34 cellular contexts compared by ENCODE assay signal in genomic region chr5:22341406-22341805, GRCh38.
"Had no signal": no experiment of that assay in that cellular context is flagged by ENCODE, and none has a peak within 500 bp of the region (broad histone marks: within the 10 kb centered on the region; RNA-seq: fewer than 3 reads in every experiment).

No MANE protein-coding gene starts in this region.

- H3K36me3 ChIP-seq: MG63 had no signal

- H3K4me3 ChIP-seq: MG63 had no signal

- H3K27me3 ChIP-seq: MG63 had no signal

- H3K27ac ChIP-seq: KMS-11 had no signal

- DNase-seq: Karpas-422, Kasumi-1, KG1, MG63, MM.1S, MV-4-11, NCI-H1048, NCI-H1092, NCI-H1092 treated with DMSO at 0.1 percent for 48 hours, NCI-H1105, NCI-H1105 treated with DMSO at 0.1 percent for 48 hours, NCI-H1417, NCI-H1417 treated with DMSO at 0.1 percent for 48 hours, NCI-H1436, NCI-H1436 treated with DMSO at 0.1 percent for 48 hours, NCI-H146, NCI-H1694, NCI-H1694 treated with DMSO at 0.1 percent for 48 hours, NCI-H187, NCI-H187 treated with DMSO at 0.1 percent for 48 hours, NCI-H1930, NCI-H2029, NCI-H2029 treated with DMSO at 0.1 percent for 48 hours, NCI-H2081, NCI-H2081 treated with DMSO at 0.1 percent for 48 hours, NCI-H2107, NCI-H2171, NCI-H2171 treated with DMSO at 0.1 percent for 48 hours, NCI-H2227 treated with DMSO at 0.1 percent for 48 hours, NCI-H226, NCI-H345, NCI-H446, NCI-H446 treated with DMSO at 0.1 percent for 48 hours had no signal

- H3K4me2 ChIP-seq: KMS-11 had no signal
